8 cellular contexts compared by ENCODE assay signal in genomic region chr6:42217165-42217522, GRCh38. TPM values are rescaled to one million over a fixed set of nuclear protein-coding genes. Genes with fewer than 3 reads are reported as not detected.
DNase-seq lines count a peak whose midpoint lies in the region; ATAC-seq, FAIRE-seq and TF ChIP-seq lines count a peak whose summit lies in the region.

No MANE protein-coding gene starts in this region.

- H3K9ac ChIP-seq in mesendoderm (ENCODE audit: low read length): peak overlapping the region; percentile 91

- H3K4ac ChIP-seq in mesendoderm (ENCODE audit: low read depth, low read length): peak overlapping the region; percentile 43

- H3K79me1 ChIP-seq in mesendoderm (ENCODE audit: low read length): peaks cover 2% of the 10 kb centered on the region

- TF ChIP-seq CTCF in MCF 10A (IDR thresholded peaks at IDR 0.05; ENCODE audit: unreplicated experiment): no peak

- H3K4me1 ChIP-seq in mesendoderm (ENCODE audit: control insufficient read depth, low read depth, low read length): no peaks in the 10 kb centered on the region

- intact Hi-C loops in MCF 10A (cut with micrococcal nuclease): loop anchor here (10.0 kb wide), 1 partner anchor 432 kb away; the partner anchor contains the start of genes PRICKLE4 and TOMM6

- peak overlapping the region; percentile 83 for H3K4me2 ChIP-seq in mesendoderm (ENCODE audit: low read length)

- H3K27me3 Mint-ChIP-seq in stimulated activated naive CD8-positive, alpha-beta T cell treated with anti-CD3 and anti-CD28 coated beads, Interleukin-15, Interleukin-2, amounts not matched to agents 100 ng/mL and 50 ng/mL, for 24 hours: no peaks in the 10 kb centered on the region
- no peaks in the 10 kb centered on the region for H3K27me3 Mint-ChIP-seq in MCF 10A (ENCODE audit: insufficient read depth, unreplicated experiment)

- H3K4me1 Mint-ChIP-seq in stimulated activated naive CD8-positive, alpha-beta T cell treated with anti-CD3 and anti-CD28 coated beads, Interleukin-15, Interleukin-2, amounts not matched to agents 100 ng/mL and 50 ng/mL, for 24 hours (ENCODE audit: low read depth): peaks cover 45% of the 10 kb centered on the region
- H3K4me1 Mint-ChIP-seq in MCF 10A (ENCODE audit: insufficient read depth, unreplicated experiment): peaks cover 10% of the 10 kb centered on the region

- POLR2A ChIA-PET in MCF 10A (lab: Yijun Ruan, JAX): interaction anchor here (0.6 to 2.4 kb wide), 23 partner anchors 9 to 1804 kb away, joined by 3 to 39 read pairs (median 4); partner anchors contain the start of genes BYSL, MED20, TAF8 and TRERF1

- H2AK5ac ChIP-seq in mesendoderm (ENCODE audit: low read length): no peak overlapping the region

- no peaks in the 10 kb centered on the region for H3K9me3 Mint-ChIP-seq in stimulated activated naive CD8-positive, alpha-beta T cell treated with anti-CD3 and anti-CD28 coated beads, Interleukin-15, Interleukin-2, amounts not matched to agents 100 ng/mL and 50 ng/mL, for 24 hours
- no peaks in the 10 kb centered on the region for H3K9me3 Mint-ChIP-seq in MCF 10A (ENCODE audit: unreplicated experiment)

- no peak overlapping the region for H4K5ac ChIP-seq in mesendoderm (ENCODE audit: low read length)

- BruUV-seq in MCF 10A (replicated peaks; lab: Mats Ljungman, UMichigan): no TSS peak

- H2BK120ac ChIP-seq in mesendoderm (ENCODE audit: low read depth, low read length): no peak overlapping the region

- H3K23ac ChIP-seq in mesendoderm (ENCODE audit: low read length): no peak overlapping the region

- no peak overlapping the region for H2BK5ac ChIP-seq in mesendoderm (ENCODE audit: low read length)

- peaks cover 28% of the 10 kb centered on the region for H3K36me3 Mint-ChIP-seq in stimulated activated naive CD8-positive, alpha-beta T cell treated with anti-CD3 and anti-CD28 coated beads, Interleukin-15, Interleukin-2, amounts not matched to agents 100 ng/mL and 50 ng/mL, for 24 hours (ENCODE audit: low read depth)
- H3K36me3 Mint-ChIP-seq in MCF 10A (ENCODE audit: insufficient read depth, unreplicated experiment): peaks cover 22% of the 10 kb centered on the region

- H4K8ac ChIP-seq in mesendoderm (ENCODE audit: low read depth, low read length): peak overlapping the region; percentile 78

- ATAC-seq in stimulated activated naive CD8-positive, alpha-beta T cell treated with anti-CD3 and anti-CD28 coated beads, Interleukin-15, Interleukin-2, amounts not matched to agents 100 U/mL and 50 U/mL, for 24 hours: no peak
- ATAC-seq in GM21367 (IDR thresholded peaks at IDR 0.05; ENCODE audit: unreplicated experiment): no peak
- no peak for ATAC-seq in HG03025 (IDR thresholded peaks at IDR 0.05; ENCODE audit: low FRiP score, unreplicated experiment)

- H3K36me3 ChIP-seq in mesendoderm (ENCODE audit: control insufficient read depth, insufficient read depth, low read length): no peaks in the 10 kb centered on the region

- H3K27me3 ChIP-seq in mesendoderm (ENCODE audit: insufficient read depth, low read length, poor library complexity): no peaks in the 10 kb centered on the region

- H3K56ac ChIP-seq in mesendoderm (ENCODE audit: low read length): peak overlapping the region; percentile 87

- CTCF ChIA-PET in MCF 10A (lab: Yijun Ruan, JAX): interaction anchor here (0.6 to 6.8 kb wide), 9 partner anchors 10 to 344 kb away, joined by 3 to 68 read pairs (median 4); no protein-coding TSS in a partner anchor

- peak overlapping the region; percentile 98 for H3K27ac Mint-ChIP-seq in stimulated activated naive CD8-positive, alpha-beta T cell treated with anti-CD3 and anti-CD28 coated beads, Interleukin-15, Interleukin-2, amounts not matched to agents 100 ng/mL and 50 ng/mL, for 24 hours
- peak overlapping the region; percentile 98 for H3K27ac Mint-ChIP-seq in MCF 10A (ENCODE audit: low read depth, unreplicated experiment)

- no peak overlapping the region for H2BK15ac ChIP-seq in mesendoderm (replicated peaks; ENCODE audit: low read depth)

- H3K27ac ChIP-seq in mesendoderm (ENCODE audit: low read depth, low read length): no peak overlapping the region

- peak overlapping the region; percentile 93 for H3K4me3 ChIP-seq in mesendoderm (ENCODE audit: low read length)

- H3K79me2 ChIP-seq in mesendoderm (ENCODE audit: control insufficient read depth, insufficient read depth, low read length): peaks cover 1% of the 10 kb centered on the region

- FAIRE-seq in urothelium cell line (lab: Jason Lieb, UNC): no peak

- peak overlapping the region; percentile 97 for H3K4me3 Mint-ChIP-seq in stimulated activated naive CD8-positive, alpha-beta T cell treated with anti-CD3 and anti-CD28 coated beads, Interleukin-15, Interleukin-2, amounts not matched to agents 100 ng/mL and 50 ng/mL, for 24 hours
- H3K4me3 Mint-ChIP-seq in MCF 10A (ENCODE audit: unreplicated experiment): peak overlapping the region; percentile 98

- WGBS in mesendoderm (ENCODE audit: extremely low coverage, insufficient coverage, low lambda C conversion rate): no CpG with 5 or more reads among the region's 6 CpGs

- DNase-seq in stimulated activated naive CD8-positive, alpha-beta T cell treated with anti-CD3 and anti-CD28 coated beads, Interleukin-15, Interleukin-2, amounts not matched to agents 100 U/mL and 50 U/mL, for 24 hours: no peak
- DNase-seq in MCF 10A (ENCODE audit: unreplicated experiment) (no peak), mesendoderm (no peak), ureter (ENCODE audit: low spot score) (no peak), urothelium cell line (ENCODE audit: low spot score) (no peak)

- H3K18ac ChIP-seq in mesendoderm (ENCODE audit: low read length): peak overlapping the region; percentile 52

RNA-seq across cellular contexts. Expression of gene MRPS10, which starts 0.5 kb away (rescaled TPM):
- 62.9 and 67.3 TPM in 2 replicates for total RNA-seq in MCF 10A (2022)
- polyA plus RNA-seq in mesendoderm (2013, experiment 1 of 2): 34.9 TPM
- 36.3 TPM for polyA plus RNA-seq in mesendoderm (2013, experiment 2 of 2)
- total RNA-seq in ureter: 39.0 TPM

RNA-seq across cellular contexts. Expression of gene GUCA1B, which starts 22.4 kb away (rescaled TPM):
- 0.93 and 1.2 TPM in 2 replicates for total RNA-seq in MCF 10A (2022)
- polyA plus RNA-seq in mesendoderm (2013, experiment 1 of 2): 0.06 TPM
- 0.11 TPM for polyA plus RNA-seq in mesendoderm (2013, experiment 2 of 2)
- total RNA-seq in ureter: 1.4 TPM

RNA-seq across cellular contexts. Expression of gene GUCA1A, which starts 44.0 kb away (rescaled TPM):
- total RNA-seq in MCF 10A (2022): not detected in 2 replicates
- polyA plus RNA-seq in mesendoderm (2013, experiment 1 of 2): 0.73 TPM
- 0.78 TPM for polyA plus RNA-seq in mesendoderm (2013, experiment 2 of 2)
- not detected for total RNA-seq in ureter
